ENCODE assay signal across 8 cellular contexts in the genomic region with DNA sequence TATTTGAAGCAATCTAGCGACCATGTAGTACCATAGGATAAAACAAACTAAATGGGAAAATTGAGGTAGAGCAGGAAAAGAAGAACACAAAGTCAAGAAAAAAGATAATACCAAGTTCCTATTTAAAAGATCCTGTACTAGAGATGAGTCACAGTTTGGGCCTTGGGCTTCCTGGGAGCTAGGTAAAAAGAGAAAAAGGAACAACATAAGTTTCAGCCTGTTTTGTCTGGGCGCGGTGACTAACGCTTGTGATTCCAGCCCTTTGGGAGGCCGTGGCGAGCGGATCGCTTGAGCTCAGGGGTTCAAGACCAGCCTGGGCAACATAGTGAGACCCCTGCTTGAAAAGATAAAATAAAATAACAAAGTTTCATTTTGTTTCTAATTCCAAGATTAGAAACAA. TPM values are rescaled to one million over a fixed set of nuclear protein-coding genes. Genes with fewer than 3 reads are reported as not detected.
DNase-seq lines count a peak whose midpoint lies in the region; ATAC-seq, FAIRE-seq and TF ChIP-seq lines count a peak whose summit lies in the region.

No MANE protein-coding gene starts in this region.

- 95 to 97% methylated on average over 8 of the region's 8 CpGs for WGBS in pancreas, 2 donors

- H3K27me3 Mint-ChIP-seq in stimulated activated naive CD8-positive, alpha-beta T cell treated with anti-CD3 and anti-CD28 coated beads, Interleukin-15, amount 100 ng/mL, for 72 hours = no peaks in the 10 kb centered on the region

- no peak for FAIRE-seq in pancreas (lab: Jason Lieb, UNC)

- DNase-seq in activated CD4-positive, alpha-beta T cell treated with anti-CD3 and anti-CD28 coated beads, Interleukin-2, amount 50 U/mL, for 1 hour = peak; percentile 11
- DNase-seq in activated CD4-positive, alpha-beta T cell treated with anti-CD3 and anti-CD28 coated beads for 48 hours = no peak
- DNase-seq in SKM-1 treated with dmso at 0.1 percent for 144 hours (lab: John Stamatoyannopoulos, UW; ENCODE audit: unreplicated experiment) (peak; percentile 70), fibroblast of mammary gland (ENCODE audit: low read depth) (peak; percentile 38), NCI-H446 treated with DMSO at 0.1 percent for 48 hours (lab: John Stamatoyannopoulos, UW) (no peak), pancreas (no peak)
- no peak for DNase-seq in stimulated activated naive CD8-positive, alpha-beta T cell treated with anti-CD3 and anti-CD28 coated beads, Interleukin-15, amount 100 ng/mL, for 72 hours

- intact Hi-C loops in pancreas (cut with DNase I) = no loop called here

- H3K4me1 Mint-ChIP-seq in stimulated activated naive CD8-positive, alpha-beta T cell treated with anti-CD3 and anti-CD28 coated beads, Interleukin-15, amount 100 ng/mL, for 72 hours = peaks cover 61% of the 10 kb centered on the region

- H3K27ac ChIP-seq in pancreas = peak overlapping the region in 1 of 4 donors; percentile 87

- no peak for ATAC-seq in stimulated activated naive CD8-positive, alpha-beta T cell treated with anti-CD3 and anti-CD28 coated beads, Interleukin-15, amount 100 ng/mL, for 72 hours
- ATAC-seq in pancreas (no peak), GM18868 (IDR thresholded peaks at IDR 0.05; ENCODE audit: unreplicated experiment) (no peak)

- H3K4me1 ChIP-seq in pancreas = peaks cover 0 to 11% (median 0%) of the 10 kb centered on the region in 3 donors

- H3K4me3 ChIP-seq in fibroblast of mammary gland (ENCODE audit: control insufficient read depth, low read depth, low read length) (no peak overlapping the region), pancreas (peak overlapping the region in 2 of 4 donors; percentile 5 to 89)

- no peak for TF ChIP-seq CTCF in fibroblast of mammary gland (conservative IDR thresholded peaks at IDR 0.05; ENCODE audit: control insufficient read depth, insufficient read depth, low read depth, low read length)
- no peak for TF ChIP-seq CTCF in pancreas (IDR thresholded peaks at IDR 0.05)

- no peaks in the 10 kb centered on the region for H3K9me3 ChIP-seq in pancreas

- no peaks in the 10 kb centered on the region for H3K36me3 ChIP-seq in pancreas

- H3K4me3 Mint-ChIP-seq in stimulated activated naive CD8-positive, alpha-beta T cell treated with anti-CD3 and anti-CD28 coated beads, Interleukin-15, amount 100 ng/mL, for 72 hours = peak overlapping the region; percentile 84 to 92

- peak overlapping the region; percentile 2 to 97 for H3K27ac Mint-ChIP-seq in stimulated activated naive CD8-positive, alpha-beta T cell treated with anti-CD3 and anti-CD28 coated beads, Interleukin-15, amount 100 ng/mL, for 72 hours

- no peaks in the 10 kb centered on the region for H3K9me3 Mint-ChIP-seq in stimulated activated naive CD8-positive, alpha-beta T cell treated with anti-CD3 and anti-CD28 coated beads, Interleukin-15, amount 100 ng/mL, for 72 hours

- H3K27me3 ChIP-seq in pancreas = no peaks in the 10 kb centered on the region

RNA-seq across cellular contexts. Expression of a gene that starts 14.0 kb away (rescaled TPM):
- total RNA-seq in pancreas = 1 to 10 TPM in 1 of 6 donors, under 1 TPM in 5; 0.08 to 1.8 (median 0.53) TPM
- polyA plus RNA-seq in pancreas = under 1 TPM; 0.49 to 0.57 TPM

RNA-seq across cellular contexts. Expression of a gene that starts 15.8 kb away (rescaled TPM):
- total RNA-seq in pancreas = 10 to 100 TPM in 3 of 6 donors, 1 to 10 TPM in 3; 8.1 to 34.6 (median 10.1) TPM
- 1 to 10 TPM; 5.3 to 7.2 TPM for polyA plus RNA-seq in pancreas

Comparison
In these comparisons a context has a peak if more than half of its experiments do, and no peak if none do; other contexts are left out.
1. DNase-seq: peak in activated CD4-positive, alpha-beta T cell treated with anti-CD3 and anti-CD28 coated beads, Interleukin-2, amount 50 U/mL, for 1 hour (single experiment), SKM-1 treated with dmso at 0.1 percent for 144 hours (single experiment) and fibroblast of mammary gland (single experiment); none in activated CD4-positive, alpha-beta T cell treated with anti-CD3 and anti-CD28 coated beads for 48 hours (single experiment), stimulated activated naive CD8-positive, alpha-beta T cell treated with anti-CD3 and anti-CD28 coated beads, Interleukin-15, amount 100 ng/mL, for 72 hours (0 of 2), NCI-H446 treated with DMSO at 0.1 percent for 48 hours (single experiment) and pancreas (0 of 6).